19 cellular contexts compared by ENCODE assay signal in the genomic region with DNA sequence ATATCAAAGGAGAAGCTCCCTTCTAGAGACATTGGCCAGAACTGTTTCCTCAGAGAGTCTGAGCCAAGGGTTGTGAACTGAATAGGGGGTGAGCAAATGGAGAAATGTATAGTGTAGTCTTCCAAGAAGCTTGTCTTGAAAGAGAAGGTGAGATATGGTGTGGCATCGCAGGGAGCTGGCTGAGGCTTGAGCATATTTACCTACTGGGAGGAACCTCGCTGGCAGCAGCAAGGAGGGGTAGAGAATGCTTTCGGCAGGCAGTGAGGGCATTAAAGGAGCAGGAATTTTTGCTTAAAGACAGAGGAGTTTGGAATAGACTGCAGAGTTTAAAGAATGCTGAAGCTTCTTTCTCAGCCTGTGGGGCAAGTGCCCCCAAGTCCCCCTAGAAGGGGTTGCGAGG. TPM values are rescaled to one million over a fixed set of nuclear protein-coding genes. Genes with fewer than 3 reads are reported as not detected.
DNase-seq lines count a peak whose midpoint lies in the region; ATAC-seq and TF ChIP-seq lines count a peak whose summit lies in the region.
"Had no signal": no experiment of that assay in that cellular context is flagged by ENCODE, and none has a peak within 500 bp of the region (broad histone marks: within the 10 kb centered on the region; RNA-seq: fewer than 3 reads in every experiment).

No MANE protein-coding gene starts in this region.

- H3K9me3 ChIP-seq in Karpas-422 (ENCODE audit: low read length) (no peaks in the 10 kb centered on the region), transverse colon (no peaks in the 10 kb centered on the region), uterus (no peaks in the 10 kb centered on the region)
- H3K9me3 ChIP-seq: pancreas had no signal

- TF ChIP-seq EP300 in transverse colon (IDR thresholded peaks at IDR 0.05; ENCODE audit: low read depth), result no peak

- no peak overlapping the region for H3K27ac ChIP-seq in Karpas-422 (ENCODE audit: low read length)
- H3K27ac ChIP-seq in transverse colon, result peak overlapping the region; percentile 43 to 65 (median 56)
- no peak overlapping the region for H3K27ac ChIP-seq in uterus
- H3K27ac ChIP-seq: cardiac muscle cell, pancreas, SK-N-MC had no signal

- peak overlapping the region; percentile 32 for H3K4me2 ChIP-seq in Karpas-422 (ENCODE audit: low read depth, low read length, poor library complexity, severe bottlenecking)

- peak overlapping the region in 1 of 2 donors; percentile 34 for H3K27ac Mint-ChIP-seq in natural killer cell
- peak overlapping the region in 1 of 2 donors; percentile 4 for H3K27ac Mint-ChIP-seq in natural killer cell treated with Interleukin-12 subunit alpha and Interleukin-12 subunit beta and Interleukin-15 and Interleukin-18, amount 100 ng/mL, for 72 hours
- H3K27ac Mint-ChIP-seq: activated CD4-positive, alpha-beta memory T cell treated with anti-CD3 and anti-CD28 coated beads for 36 hours; activated T-cell treated with anti-CD3 and anti-CD28 coated beads, Interleukin-2, amount 50 U/mL, for 24 hours had no signal

- 59 to 93% methylated on average over 3 to 4 of the region's 4 CpGs for WGBS in transverse colon (ENCODE audit: low coverage in 1 of 2), 2 donors

- ATAC-seq in natural killer cell (no peak), left colon (peak; percentile 88)
- ATAC-seq in natural killer cell treated with Interleukin-12 subunit alpha and Interleukin-12 subunit beta and Interleukin-15 and Interleukin-18, amount 100 ng/mL, for 72 hours, result no peak
- ATAC-seq: esophagus mucosa had no signal

- in situ Hi-C loops in transverse colon (cut with MboI; ENCODE audit: low pct_ligation_motif_present in 1 of 4, low pct_unique_long_range_greater_than_20kb in 1 of 4, low sequenced_read_pairs in 3 of 4), result no loop called here

- H3K79me2 ChIP-seq in Karpas-422 (ENCODE audit: low read length), result no peaks in the 10 kb centered on the region

- H4K20me1 ChIP-seq in Karpas-422 (ENCODE audit: insufficient read depth, low read depth, low read length), result no peaks in the 10 kb centered on the region

- H3K27me3 Mint-ChIP-seq in natural killer cell (ENCODE audit: low read depth in 2 of 2), result peaks cover 5 to 18% of the 10 kb centered on the region in 2 donors
- peaks cover 8 to 16% of the 10 kb centered on the region in 2 donors for H3K27me3 Mint-ChIP-seq in natural killer cell treated with Interleukin-12 subunit alpha and Interleukin-12 subunit beta and Interleukin-15 and Interleukin-18, amount 100 ng/mL, for 72 hours
- H3K27me3 Mint-ChIP-seq: activated CD4-positive, alpha-beta memory T cell treated with anti-CD3 and anti-CD28 coated beads for 36 hours had no signal

- TF ChIP-seq CTCF in natural killer cell (IDR thresholded peaks at IDR 0.05), result no peak
- TF ChIP-seq CTCF in transverse colon (IDR thresholded peaks at IDR 0.05), result no peak
- TF ChIP-seq CTCF in uterus (IDR thresholded peaks at IDR 0.05), result no peak

- intact Hi-C loops in natural killer cell (cut with micrococcal nuclease) (no loop called here), left colon (cut with DNase I, micrococcal nuclease) (no loop called here), transverse colon (cut with DNase I; ENCODE audit: low total_unique reads) (no loop called here), uterus (cut with DNase I; ENCODE audit: low total_unique reads) (no loop called here)

- H3K9me2 ChIP-seq in Karpas-422 (replicated peaks; ENCODE audit: insufficient read depth, low read length), result no peaks in the 10 kb centered on the region

- H3K4me3 Mint-ChIP-seq in natural killer cell, result peak overlapping the region; percentile 25
- H3K4me3 Mint-ChIP-seq in natural killer cell treated with Interleukin-12 subunit alpha and Interleukin-12 subunit beta and Interleukin-15 and Interleukin-18, amount 100 ng/mL, for 72 hours, result no peak overlapping the region
- H3K4me3 Mint-ChIP-seq: activated CD4-positive, alpha-beta memory T cell treated with anti-CD3 and anti-CD28 coated beads for 36 hours; activated T-cell treated with anti-CD3 and anti-CD28 coated beads, Interleukin-2, amount 50 U/mL, for 24 hours had no signal

- peaks cover 0 to 2% of the 10 kb centered on the region in 2 donors for H3K9me3 Mint-ChIP-seq in natural killer cell
- H3K9me3 Mint-ChIP-seq in natural killer cell treated with Interleukin-12 subunit alpha and Interleukin-12 subunit beta and Interleukin-15 and Interleukin-18, amount 100 ng/mL, for 72 hours, result no peaks in the 10 kb centered on the region
- H3K9me3 Mint-ChIP-seq: activated CD4-positive, alpha-beta memory T cell treated with anti-CD3 and anti-CD28 coated beads for 36 hours; activated T-cell treated with anti-CD3 and anti-CD28 coated beads, Interleukin-2, amount 50 U/mL, for 24 hours had no signal

- H3K36me3 ChIP-seq in Karpas-422 (ENCODE audit: insufficient read depth, low read length), result no peaks in the 10 kb centered on the region
- no peaks in the 10 kb centered on the region for H3K36me3 ChIP-seq in transverse colon
- no peaks in the 10 kb centered on the region for H3K36me3 ChIP-seq in uterus
- H3K36me3 ChIP-seq: cardiac muscle cell, pancreas had no signal

- no peak for TF ChIP-seq POLR2A in transverse colon (IDR thresholded peaks at IDR 0.05)
- no peak for TF ChIP-seq POLR2A in uterus (IDR thresholded peaks at IDR 0.05)

- H3K36me3 Mint-ChIP-seq in natural killer cell, result no peaks in the 10 kb centered on the region
- no peaks in the 10 kb centered on the region for H3K36me3 Mint-ChIP-seq in natural killer cell treated with Interleukin-12 subunit alpha and Interleukin-12 subunit beta and Interleukin-15 and Interleukin-18, amount 100 ng/mL, for 72 hours

- DNase-seq in natural killer cell (no peak), Karpas-422 (no peak), left colon (peak; percentile 27 to 39), transverse colon (peak; percentile 17), uterus (no peak), NCI-H2196 treated with DMSO at 0.1 percent for 48 hours (lab: John Stamatoyannopoulos, UW; ENCODE audit: unreplicated experiment) (no peak), HCEC 1CT (no peak)
- no peak for DNase-seq in natural killer cell treated with Interleukin-12 subunit alpha and Interleukin-12 subunit beta and Interleukin-15 and Interleukin-18, amount 100 ng/mL, for 72 hours (ENCODE audit: low spot score)
- DNase-seq: activated CD4-positive, alpha-beta memory T cell treated with anti-CD3 and anti-CD28 coated beads for 36 hours; activated T-cell treated with anti-CD3 and anti-CD28 coated beads, Interleukin-2, amount 50 U/mL, for 24 hours; Calu3; NCI-H748 treated with DMSO at 0.1 percent for 48 hours; pancreas; stimulated activated CD4-positive, alpha-beta T cell treated with anti-CD3 and anti-CD28 coated beads, Interleukin-2, amount 100 ng/mL, for 24 hours had no signal

- H2AFZ ChIP-seq in Karpas-422 (ENCODE audit: low read length), result peak overlapping the region; percentile 67; the same call in 1 of the 2 replicates

- H3K9ac ChIP-seq in Karpas-422 (ENCODE audit: low read length), result no peak overlapping the region; the same call in 1 of the 2 replicates

- H3K4me1 Mint-ChIP-seq in natural killer cell, result peaks cover 11 to 16% of the 10 kb centered on the region in 2 donors
- peaks cover 10 to 14% of the 10 kb centered on the region in 2 donors for H3K4me1 Mint-ChIP-seq in natural killer cell treated with Interleukin-12 subunit alpha and Interleukin-12 subunit beta and Interleukin-15 and Interleukin-18, amount 100 ng/mL, for 72 hours (ENCODE audit: low read depth in 2 of 2)

- H3K27me3 ChIP-seq in Karpas-422 (ENCODE audit: low read length), result no peaks in the 10 kb centered on the region
- peaks cover 5% of the 10 kb centered on the region for H3K27me3 ChIP-seq in transverse colon
- H3K27me3 ChIP-seq in uterus, result no peaks in the 10 kb centered on the region
- H3K27me3 ChIP-seq: cardiac muscle cell, pancreas had no signal

- H3K4me3 ChIP-seq in Karpas-422 (ENCODE audit: low read length) (no peak overlapping the region), transverse colon (no peak overlapping the region), uterus (no peak overlapping the region)
- H3K4me3 ChIP-seq: cardiac muscle cell, pancreas, SK-N-MC had no signal

- H3K4me1 ChIP-seq in Karpas-422 (ENCODE audit: low read length), result no peaks in the 10 kb centered on the region
- H3K4me1 ChIP-seq in transverse colon, result peaks cover 0 to 8% (median 4%) of the 10 kb centered on the region in 4 donors
- H3K4me1 ChIP-seq in uterus, result no peaks in the 10 kb centered on the region

RNA-seq across cellular contexts. Expression of a gene that starts 59.3 kb away (rescaled TPM):
- not detected for total RNA-seq in natural killer cell
- total RNA-seq in natural killer cell treated with Interleukin-12 subunit alpha and Interleukin-12 subunit beta and Interleukin-15 and Interleukin-18, amount 100 ng/mL, for 72 hours, result not detected
- total RNA-seq in Karpas-422 (2014; rRNA removed; shearing (Covaris generic); ENCODE audit: low replicate concordance), result not detected in 2 replicates
- total RNA-seq in left colon, result not detected
- not detected for total RNA-seq in transverse colon
- total RNA-seq in uterus, result not detected
- total RNA-seq: activated CD4-positive, alpha-beta memory T cell treated with anti-CD3 and anti-CD28 coated beads for 36 hours; Calu3; esophagus mucosa; mononuclear cell; subcutaneous adipose tissue had no signal

Comparison
In these comparisons a context has a peak if more than half of its experiments do, and no peak if none do; other contexts are left out.
1. DNase-seq: peak in left colon (2 of 2) and transverse colon (single experiment); none in natural killer cell (single experiment), natural killer cell treated with Interleukin-12 subunit alpha and Interleukin-12 subunit beta and Interleukin-15 and Interleukin-18, amount 100 ng/mL, for 72 hours (single experiment), Karpas-422 (single experiment), uterus (0 of 2), NCI-H2196 treated with DMSO at 0.1 percent for 48 hours (single experiment) and HCEC 1CT (single experiment).
2. H3K27ac ChIP-seq: peak in transverse colon (4 of 4); none in Karpas-422 (single experiment) and uterus (0 of 2).